In the genomic region with DNA sequence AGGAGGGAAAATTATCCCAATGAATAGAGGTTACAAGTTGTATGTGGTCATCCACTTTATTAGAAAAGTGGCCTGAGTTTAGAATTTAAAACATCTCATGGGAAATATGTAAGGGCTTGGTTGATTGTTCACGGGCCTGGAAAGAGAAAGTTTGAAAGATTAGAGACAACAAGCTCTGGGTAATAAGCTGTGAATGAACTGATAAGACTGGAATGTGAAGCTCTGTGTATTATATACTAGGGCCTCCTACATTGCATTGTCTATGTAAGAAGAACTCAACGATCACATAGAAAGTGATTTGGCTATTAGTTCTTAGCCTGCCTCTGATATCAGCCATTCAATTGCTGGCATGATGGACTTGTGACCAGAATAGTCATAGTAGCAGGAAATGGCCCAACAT, we compare ENCODE assay signal across 15 cellular contexts.
DNase-seq lines count a peak whose midpoint lies in the region; FAIRE-seq and TF ChIP-seq lines count a peak whose summit lies in the region.
"Had no signal": no experiment of that assay in that cellular context is flagged by ENCODE, and none has a peak within 500 bp of the region (broad histone marks: within the 10 kb centered on the region; RNA-seq: fewer than 3 reads in every experiment).

No MANE protein-coding gene starts in this region.

- H3K9me3 Mint-ChIP-seq in Caco-2 (ENCODE audit: unreplicated experiment) (no peaks in the 10 kb centered on the region), mesothelial cell of epicardium (no peaks in the 10 kb centered on the region)
- H3K9me3 Mint-ChIP-seq in T-helper 2 cell treated with Interferon-gamma antibody and Interleukin-4, amounts not matched to agents 5 μg/mL and 100 μg/mL, for 36 hours = no peaks in the 10 kb centered on the region

- peak overlapping the region; percentile 36 for H3K4me2 ChIP-seq in endothelial cell of umbilical vein (ENCODE audit: insufficient read depth, low read length)
- H3K4me2 ChIP-seq: BLaER1 treated with 17β-estradiol and CSF1 and Interleukin-3, amounts not matched to agents 10 nM and 100 nM had no signal

- H3K36me3 ChIP-seq in Caco-2 (ENCODE audit: control insufficient read depth, insufficient read depth, low read length) (no peaks in the 10 kb centered on the region), endothelial cell of umbilical vein (ENCODE audit: control insufficient read depth in 2 of 2, extremely low read depth in 1 of 2, insufficient read depth in 2 of 2, low read length in 2 of 2) (no peaks in the 10 kb centered on the region)
- H3K36me3 ChIP-seq: BLaER1 treated with 17β-estradiol and CSF1 and Interleukin-3, amounts not matched to agents 10 nM and 100 nM had no signal

- H4K20me1 ChIP-seq in endothelial cell of umbilical vein (replicated peaks; ENCODE audit: control insufficient read depth, extremely low read depth, insufficient read depth, low read length) = no peaks in the 10 kb centered on the region
- H4K20me1 ChIP-seq: BLaER1 treated with 17β-estradiol and CSF1 and Interleukin-3, amounts not matched to agents 10 nM and 100 nM had no signal

- H3K4me3 Mint-ChIP-seq in Caco-2 (ENCODE audit: unreplicated experiment) = peak overlapping the region; percentile 55
- H3K4me3 Mint-ChIP-seq in mesothelial cell of epicardium = no peak overlapping the region
- H3K4me3 Mint-ChIP-seq in T-helper 2 cell treated with Interferon-gamma antibody and Interleukin-4, amounts not matched to agents 5 μg/mL and 100 μg/mL, for 36 hours = no peak overlapping the region

- H3K9me3 ChIP-seq in Caco-2 (no peaks in the 10 kb centered on the region), endothelial cell of umbilical vein (replicated peaks; ENCODE audit: control insufficient read depth, insufficient read depth, low read length) (no peaks in the 10 kb centered on the region)
- H3K9me3 ChIP-seq: BLaER1 treated with 17β-estradiol and CSF1 and Interleukin-3, amounts not matched to agents 10 nM and 100 nM had no signal

- H3K27me3 Mint-ChIP-seq in Caco-2 (ENCODE audit: insufficient read depth, unreplicated experiment) (no peaks in the 10 kb centered on the region), mesothelial cell of epicardium (ENCODE audit: low read depth) (no peaks in the 10 kb centered on the region)
- H3K27me3 Mint-ChIP-seq in T-helper 2 cell treated with Interferon-gamma antibody and Interleukin-4, amounts not matched to agents 5 μg/mL and 100 μg/mL, for 36 hours (ENCODE audit: low read depth) = no peaks in the 10 kb centered on the region

- DNase-seq in Caco-2 (no peak), OCI-M1 (lab: John Stamatoyannopoulos, UW) (peak; percentile 87), endothelial cell of umbilical vein (ENCODE audit: low read depth, low spot score) (no peak), mesothelial cell of epicardium (ENCODE audit: low spot score in 2 of 2, unreplicated experiment in 2 of 2) (no peak), pons (ENCODE audit: low spot score) (no peak), DMS114 treated with DMSO at 0.1 percent for 48 hours (lab: John Stamatoyannopoulos, UW; ENCODE audit: unreplicated experiment) (no peak), NCI-H446 (lab: John Stamatoyannopoulos, UW) (no peak)
- DNase-seq in T-helper 2 cell treated with Interferon-gamma antibody and Interleukin-4, amounts not matched to agents 5 μg/mL and 100 μg/mL, for 36 hours (ENCODE audit: low spot score) = no peak
- DNase-seq: DMS 273 treated with DMSO at 0.1 percent for 48 hours, MV-4-11, NCI-H1417, NCI-H187 treated with DMSO at 0.1 percent for 48 hours had no signal

- H3K9me1 ChIP-seq in endothelial cell of umbilical vein (replicated peaks; ENCODE audit: control insufficient read depth, extremely low read depth, insufficient read depth, low read length) = no peaks in the 10 kb centered on the region

- no peak for FAIRE-seq in endothelial cell of umbilical vein (lab: Jason Lieb, UNC)
- FAIRE-seq: GM19239, K562 had no signal

- H3K27ac Mint-ChIP-seq in Caco-2 (ENCODE audit: unreplicated experiment) (no peak overlapping the region), mesothelial cell of epicardium (peak overlapping the region; percentile 11)
- H3K27ac Mint-ChIP-seq in T-helper 2 cell treated with Interferon-gamma antibody and Interleukin-4, amounts not matched to agents 5 μg/mL and 100 μg/mL, for 36 hours = no peak overlapping the region

- H3K36me3 Mint-ChIP-seq in Caco-2 (ENCODE audit: insufficient read depth, unreplicated experiment) = no peaks in the 10 kb centered on the region
- no peaks in the 10 kb centered on the region for H3K36me3 Mint-ChIP-seq in mesothelial cell of epicardium
- H3K36me3 Mint-ChIP-seq in T-helper 2 cell treated with Interferon-gamma antibody and Interleukin-4, amounts not matched to agents 5 μg/mL and 100 μg/mL, for 36 hours (ENCODE audit: low read depth) = no peaks in the 10 kb centered on the region

- H3K27ac ChIP-seq in endothelial cell of umbilical vein (ENCODE audit: insufficient read depth, low read depth, low read length) = peak overlapping the region; percentile 18
- H3K27ac ChIP-seq: BLaER1 treated with 17β-estradiol and CSF1 and Interleukin-3, amounts not matched to agents 10 nM and 100 nM had no signal

- BruUV-seq in Caco-2 (replicated peaks; lab: Mats Ljungman, UMichigan) (no TSS peak), endothelial cell of umbilical vein (replicated peaks; lab: Mats Ljungman, UMichigan) (no TSS peak)

- dilution Hi-C loops in endothelial cell of umbilical vein (cut with MboI; ENCODE audit: extremely low pct_ligation_motif_present, low sequenced_read_pairs) = no loop called here

- H3K4me3 ChIP-seq in Caco-2 (ENCODE audit: low read depth, low read length) = no peak overlapping the region
- H3K4me3 ChIP-seq in endothelial cell of umbilical vein (replicated peaks in 1 of 3; ENCODE audit: insufficient read depth in 1 of 3, low read depth in 1 of 3, low read length in 3 of 3) = no peak overlapping the region
- H3K4me3 ChIP-seq: BLaER1 treated with 17β-estradiol and CSF1 and Interleukin-3, amounts not matched to agents 10 nM and 100 nM; K562 had no signal

- TF ChIP-seq CTCF in Caco-2 (IDR thresholded peaks at IDR 0.05; ENCODE audit: insufficient read depth in 1 of 2, low read depth in 1 of 2, low read length in 1 of 2, severe bottlenecking in 1 of 2, unreplicated experiment in 1 of 2) (no peak), endothelial cell of umbilical vein (IDR thresholded peaks at IDR 0.05; ENCODE audit: extremely low read depth in 1 of 2, insufficient read depth in 1 of 2, low read depth in 1 of 2, low read length in 2 of 2) (no peak), mesothelial cell of epicardium (IDR thresholded peaks at IDR 0.05; ENCODE audit: unreplicated experiment) (no peak)

- H3K27me3 ChIP-seq in Caco-2 (replicated peaks; ENCODE audit: control insufficient read depth, insufficient read depth, low read length) = no peaks in the 10 kb centered on the region
- H3K27me3 ChIP-seq in endothelial cell of umbilical vein (ENCODE audit: control insufficient read depth in 2 of 2, insufficient read depth in 2 of 2, low read length in 2 of 2) = no peaks in the 10 kb centered on the region
- H3K27me3 ChIP-seq: BLaER1 treated with 17β-estradiol and CSF1 and Interleukin-3, amounts not matched to agents 10 nM and 100 nM had no signal

- H3K4me1 Mint-ChIP-seq in Caco-2 (ENCODE audit: low read depth, unreplicated experiment) = peaks cover 15% of the 10 kb centered on the region
- peaks cover 12% of the 10 kb centered on the region for H3K4me1 Mint-ChIP-seq in mesothelial cell of epicardium
- no peaks in the 10 kb centered on the region for H3K4me1 Mint-ChIP-seq in T-helper 2 cell treated with Interferon-gamma antibody and Interleukin-4, amounts not matched to agents 5 μg/mL and 100 μg/mL, for 36 hours (ENCODE audit: low read depth)

- no peak for TF ChIP-seq POLR2A in endothelial cell of umbilical vein (IDR thresholded peaks at IDR 0.05; ENCODE audit: low read depth, low read length)

- POLR2A ChIA-PET in Caco-2 (lab: Charles Lee) (no interaction called here), endothelial cell of umbilical vein (lab: Charles Lee) (no interaction called here)

- CTCF ChIA-PET in Caco-2 (lab: Charles Lee) (no interaction called here), endothelial cell of umbilical vein (lab: Charles Lee) (no interaction called here)

- intact Hi-C loops in Caco-2 (cut with micrococcal nuclease; ENCODE audit: unreplicated experiment) = no loop called here
- intact Hi-C loops in endothelial cell of umbilical vein (cut with micrococcal nuclease) = no loop called here

- no peaks in the 10 kb centered on the region for H3K79me2 ChIP-seq in endothelial cell of umbilical vein (ENCODE audit: control insufficient read depth, insufficient read depth, low read length)

- peaks cover 9% of the 10 kb centered on the region for H3K4me1 ChIP-seq in Caco-2
- peaks cover 8% of the 10 kb centered on the region for H3K4me1 ChIP-seq in endothelial cell of umbilical vein (ENCODE audit: control insufficient read depth, extremely low read depth, insufficient read depth, low read length)
- H3K4me1 ChIP-seq: BLaER1 treated with 17β-estradiol and CSF1 and Interleukin-3, amounts not matched to agents 10 nM and 100 nM had no signal

- no peak overlapping the region for H3K9ac ChIP-seq in endothelial cell of umbilical vein (replicated peaks; ENCODE audit: extremely low read depth, insufficient read depth, low read length)
- H3K9ac ChIP-seq: BLaER1 treated with 17β-estradiol and CSF1 and Interleukin-3, amounts not matched to agents 10 nM and 100 nM had no signal

- peak overlapping the region; percentile 62 for H2AFZ ChIP-seq in endothelial cell of umbilical vein (ENCODE audit: low read depth, low read length)

TF ChIP-seq in endothelial cell of umbilical vein, 7 proteins besides CTCF, POLR2A, EP300 and RAD21:
- TF ChIP-seq FOS (IDR thresholded peaks at IDR 0.05; ENCODE audit: borderline replicate concordance, insufficient read depth, low read length) (no peak), POLR2AphosphoS5 (IDR thresholded peaks at IDR 0.05; ENCODE audit: insufficient read depth, low read depth, low read length) (no peak), JUN (IDR thresholded peaks at IDR 0.05; ENCODE audit: borderline replicate concordance, insufficient read depth, insufficient read length, low read depth) (no peak), EZH2 (IDR thresholded peaks at IDR 0.05; ENCODE audit: borderline replicate concordance, low read depth, low read length, severe bottlenecking) (no peak), MYC (IDR thresholded peaks at IDR 0.05; ENCODE audit: low read depth, low read length) (no peak), GATA2 (IDR thresholded peaks at IDR 0.05; ENCODE audit: insufficient read depth, insufficient read length, low read depth, low read length) (no peak)
- TF ChIP-seq, protein P1, sequence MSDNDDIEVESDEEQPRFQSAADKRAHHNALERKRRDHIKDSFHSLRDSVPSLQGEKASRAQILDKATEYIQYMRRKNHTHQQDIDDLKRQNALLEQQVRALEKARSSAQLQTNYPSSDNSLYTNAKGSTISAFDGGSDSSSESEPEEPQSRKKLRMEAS (IDR thresholded peaks at IDR 0.05; ENCODE audit: insufficient read depth, insufficient read length) = no peak
